ENCODE assay signal across 13 cellular contexts in genomic region chr17:39485555-39485954, GRCh38. TPM values are rescaled to one million over a fixed set of nuclear protein-coding genes. Genes with fewer than 3 reads are reported as not detected.
A peak's percentile ranks its signal among the peaks of the same experiment; 100 is the strongest.
DNase-seq lines count a peak whose midpoint lies in the region; ATAC-seq and TF ChIP-seq lines count a peak whose summit lies in the region.
"Had no signal": no experiment of that assay in that cellular context is flagged by ENCODE, and none has a peak within 500 bp of the region (broad histone marks: within the 10 kb centered on the region; RNA-seq: fewer than 3 reads in every experiment).

No MANE protein-coding gene starts in this region.

- H3K4me2 ChIP-seq in OCI-LY3 (ENCODE audit: low read length): peak overlapping the region; percentile 54; the same call in 1 of the 2 replicates
- no peak overlapping the region for H3K4me2 ChIP-seq in osteoblast (ENCODE audit: insufficient read depth, low read length)

- TF ChIP-seq CTCF in OCI-LY3 (IDR thresholded peaks at IDR 0.05; ENCODE audit: low read depth, low read length): no peak
- no peak for TF ChIP-seq CTCF in osteoblast (IDR thresholded peaks at IDR 0.05; ENCODE audit: extremely low read depth, low read depth, low read length)

- no peaks in the 10 kb centered on the region for H3K4me1 Mint-ChIP-seq in dendritic cell treated with granulocyte-macrophage colony-stimulating factor and Interleukin-4, amounts not matched to agents 40 ng/mL and 50 ng/mL, for 4 days (ENCODE audit: low read depth)
- peaks cover 0 to 11% of the 10 kb centered on the region in 2 donors for H3K4me1 Mint-ChIP-seq in effector memory CD8-positive, alpha-beta T cell (ENCODE audit: low read depth in 2 of 2)
- H3K4me1 Mint-ChIP-seq: activated naive CD8-positive, alpha-beta T cell treated with anti-CD3 and anti-CD28 coated beads, Interleukin-2, amount 10 ng/mL, durations not matched to agents 7 days and 5 days had no signal

- no peak overlapping the region for H3K9ac ChIP-seq in OCI-LY3 (ENCODE audit: low read length)

- H3K36me3 Mint-ChIP-seq in dendritic cell treated with granulocyte-macrophage colony-stimulating factor and Interleukin-4, amounts not matched to agents 40 ng/mL and 50 ng/mL, for 4 days (ENCODE audit: low read depth): peaks cover 51% of the 10 kb centered on the region
- H3K36me3 Mint-ChIP-seq in effector memory CD8-positive, alpha-beta T cell (ENCODE audit: insufficient read depth): peaks cover 71% of the 10 kb centered on the region

- H3K9me3 Mint-ChIP-seq in dendritic cell treated with granulocyte-macrophage colony-stimulating factor and Interleukin-4, amounts not matched to agents 40 ng/mL and 50 ng/mL, for 4 days: no peaks in the 10 kb centered on the region
- H3K9me3 Mint-ChIP-seq in effector memory CD8-positive, alpha-beta T cell: no peaks in the 10 kb centered on the region
- H3K9me3 Mint-ChIP-seq: activated CD4-positive, alpha-beta T cell treated with anti-CD3 and anti-CD28 coated beads, Interleukin-2, amount 10 ng/mL, durations not matched to agents 24 days and 14 days; activated naive CD8-positive, alpha-beta T cell treated with anti-CD3 and anti-CD28 coated beads, Interleukin-2, amount 10 ng/mL, durations not matched to agents 7 days and 5 days had no signal

- no peaks in the 10 kb centered on the region for H3K27me3 ChIP-seq in OCI-LY3 (ENCODE audit: low read depth, low read length)
- no peaks in the 10 kb centered on the region for H3K27me3 ChIP-seq in osteoblast (ENCODE audit: insufficient read depth, low read length)
- H3K27me3 ChIP-seq: right atrium auricular region had no signal

- no peak overlapping the region for H3K4me3 ChIP-seq in OCI-LY3 (ENCODE audit: low read length)
- no peak overlapping the region for H3K4me3 ChIP-seq in osteoblast (ENCODE audit: insufficient read depth, low read length)
- H3K4me3 ChIP-seq: right atrium auricular region had no signal

- H3K79me2 ChIP-seq in OCI-LY3 (ENCODE audit: low read length): peaks cover 73% of the 10 kb centered on the region
- peaks cover 40% of the 10 kb centered on the region for H3K79me2 ChIP-seq in osteoblast (ENCODE audit: insufficient read depth, low read length)

- intact Hi-C loops in dendritic cell treated with granulocyte-macrophage colony-stimulating factor and Interleukin-4, amounts not matched to agents 40 ng/mL and 50 ng/mL, for 4 days (cut with micrococcal nuclease): no loop called here
- intact Hi-C loops in left colon (cut with DNase I, micrococcal nuclease): no loop called here

- peak overlapping the region; percentile 96 for H3K27ac ChIP-seq in OCI-LY3 (ENCODE audit: low read length)
- H3K27ac ChIP-seq in osteoblast (ENCODE audit: low read depth, low read length): peak overlapping the region; percentile 60
- H3K27ac ChIP-seq: right atrium auricular region had no signal

- H3K4me1 ChIP-seq in OCI-LY3 (ENCODE audit: low read length) (peaks cover 70% of the 10 kb centered on the region), osteoblast (ENCODE audit: insufficient read depth, low read length) (peaks cover 22% of the 10 kb centered on the region)
- H3K4me1 ChIP-seq: right atrium auricular region had no signal

- H3K4me3 Mint-ChIP-seq in dendritic cell treated with granulocyte-macrophage colony-stimulating factor and Interleukin-4, amounts not matched to agents 40 ng/mL and 50 ng/mL, for 4 days: no peak overlapping the region
- no peak overlapping the region for H3K4me3 Mint-ChIP-seq in effector memory CD8-positive, alpha-beta T cell
- H3K4me3 Mint-ChIP-seq: activated CD4-positive, alpha-beta T cell treated with anti-CD3 and anti-CD28 coated beads, Interleukin-2, amount 10 ng/mL, durations not matched to agents 24 days and 14 days; activated naive CD8-positive, alpha-beta T cell treated with anti-CD3 and anti-CD28 coated beads, Interleukin-2, amount 10 ng/mL, durations not matched to agents 7 days and 5 days had no signal

- peak overlapping the region; percentile 27 for H3K27ac Mint-ChIP-seq in dendritic cell treated with granulocyte-macrophage colony-stimulating factor and Interleukin-4, amounts not matched to agents 40 ng/mL and 50 ng/mL, for 4 days
- no peak overlapping the region for H3K27ac Mint-ChIP-seq in effector memory CD8-positive, alpha-beta T cell
- H3K27ac Mint-ChIP-seq: activated CD4-positive, alpha-beta T cell treated with anti-CD3 and anti-CD28 coated beads, Interleukin-2, amount 10 ng/mL, durations not matched to agents 24 days and 14 days; activated naive CD8-positive, alpha-beta T cell treated with anti-CD3 and anti-CD28 coated beads, Interleukin-2, amount 10 ng/mL, durations not matched to agents 7 days and 5 days had no signal

- ATAC-seq in left colon (no peak), HG02938 (IDR thresholded peaks at IDR 0.05; ENCODE audit: unreplicated experiment) (no peak)
- no peak for ATAC-seq in effector memory CD8-positive, alpha-beta T cell (replicated peaks)

- peak; percentile 96 for DNase-seq in EH (ENCODE audit: low read depth)
- peak; percentile 88 for DNase-seq in osteoblast (ENCODE audit: insufficient read length, low spot score, missing footprints)
- DNase-seq in left colon: no peak
- no peak for DNase-seq in effector memory CD8-positive, alpha-beta T cell
- DNase-seq in superior temporal gyrus (ENCODE audit: extremely low spot score): no peak
- DNase-seq: activated CD4-positive, alpha-beta T cell treated with anti-CD3 and anti-CD28 coated beads, Interleukin-2, amount 10 ng/mL, durations not matched to agents 24 days and 14 days; activated naive CD8-positive, alpha-beta T cell treated with anti-CD3 and anti-CD28 coated beads, Interleukin-2, amount 10 ng/mL, durations not matched to agents 7 days and 5 days; foreskin melanocyte; NCI-H2029 treated with DMSO at 0.1 percent for 48 hours had no signal

- no peaks in the 10 kb centered on the region for H3K9me3 ChIP-seq in OCI-LY3 (ENCODE audit: insufficient read depth, low read length)
- no peaks in the 10 kb centered on the region for H3K9me3 ChIP-seq in osteoblast (ENCODE audit: low read depth, low read length)
- H3K9me3 ChIP-seq: right atrium auricular region had no signal

- H4K20me1 ChIP-seq in OCI-LY3 (ENCODE audit: insufficient read depth, low read length) (no peaks in the 10 kb centered on the region), osteoblast (ENCODE audit: insufficient read depth, low read length) (peaks cover 3% of the 10 kb centered on the region)

- no peaks in the 10 kb centered on the region for H3K27me3 Mint-ChIP-seq in dendritic cell treated with granulocyte-macrophage colony-stimulating factor and Interleukin-4, amounts not matched to agents 40 ng/mL and 50 ng/mL, for 4 days
- no peaks in the 10 kb centered on the region for H3K27me3 Mint-ChIP-seq in effector memory CD8-positive, alpha-beta T cell
- H3K27me3 Mint-ChIP-seq: activated CD4-positive, alpha-beta T cell treated with anti-CD3 and anti-CD28 coated beads, Interleukin-2, amount 10 ng/mL, durations not matched to agents 24 days and 14 days; activated naive CD8-positive, alpha-beta T cell treated with anti-CD3 and anti-CD28 coated beads, Interleukin-2, amount 10 ng/mL, durations not matched to agents 7 days and 5 days had no signal

- H3K36me3 ChIP-seq in OCI-LY3 (replicated peaks; ENCODE audit: low read depth, low read length) (peaks cover 21% of the 10 kb centered on the region), osteoblast (ENCODE audit: insufficient read depth, low read length) (peaks cover 9% of the 10 kb centered on the region)

- H2AFZ ChIP-seq in OCI-LY3 (ENCODE audit: low read depth, low read length): no peak overlapping the region
- no peak overlapping the region for H2AFZ ChIP-seq in osteoblast (ENCODE audit: low read length)

RNA-seq across cellular contexts. Expression of gene CDK12, which starts 24.3 kb away (rescaled TPM):
- total RNA-seq in osteoblast: 36.6 and 40.4 TPM in 2 replicates
- 10 to 100 TPM; 45.0 to 57.9 TPM for total RNA-seq in left colon

RNA-seq across cellular contexts. Expression of gene MED1, which starts 34.5 kb away (rescaled TPM):
- total RNA-seq in osteoblast (24.6 and 25.0 TPM in 2 replicates), left colon (10 to 100 TPM; 25.3 to 28.3 TPM)

Comparison
In these comparisons a context has a peak if more than half of its experiments do, and no peak if none do; other contexts are left out.
1. DNase-seq: peak in EH (single experiment) and osteoblast (single experiment); none in left colon (0 of 2), effector memory CD8-positive, alpha-beta T cell (0 of 3) and superior temporal gyrus (single experiment).